8 cellular contexts compared by ENCODE assay signal in genomic region chr11:107563702-107564101, GRCh38. TPM values are rescaled to one million over a fixed set of nuclear protein-coding genes. Genes with fewer than 3 reads are reported as not detected.
DNase-seq lines count a peak whose midpoint lies in the region; ATAC-seq, FAIRE-seq and TF ChIP-seq lines count a peak whose summit lies in the region.

No MANE protein-coding gene starts in this region.

- H3K4me3 ChIP-seq in HL-60 (replicated peaks; ENCODE audit: insufficient read depth, low read length) (no peak overlapping the region), left ventricle myocardium inferior (no peak overlapping the region), small intestine (ENCODE audit: low read depth in 1 of 2, low read length in 2 of 2) (no peak overlapping the region)

- H3K4me1 ChIP-seq in left ventricle myocardium inferior, result peaks cover 43% of the 10 kb centered on the region
- peaks cover 3 to 11% of the 10 kb centered on the region in 2 donors for H3K4me1 ChIP-seq in small intestine (ENCODE audit: control insufficient read depth in 2 of 2, insufficient read depth in 1 of 2, low read depth in 1 of 2, low read length in 1 of 2)

- FAIRE-seq in small intestine (lab: Jason Lieb, UNC), result no peak

- H3K9me3 Mint-ChIP-seq in activated naive CD4-positive, alpha-beta T cell treated with anti-CD3 and anti-CD28 coated beads for 36 hours, result no peaks in the 10 kb centered on the region

- ATAC-seq in GM19372 (IDR thresholded peaks at IDR 0.05; ENCODE audit: low read depth, unreplicated experiment), result peak; percentile 31
- ATAC-seq in HG03457 (IDR thresholded peaks at IDR 0.05; ENCODE audit: unreplicated experiment), result no peak

- H3K27ac ChIP-seq in HL-60 (replicated peaks) (no peak overlapping the region), left ventricle myocardium inferior (replicated peaks) (peak overlapping the region; percentile 41), small intestine (ENCODE audit: low read depth in 1 of 2, low read length in 1 of 2) (peak overlapping the region in 1 of 2 donors; percentile 34)

- H3K36me3 ChIP-seq in left ventricle myocardium inferior, result peaks cover 11% of the 10 kb centered on the region
- no peaks in the 10 kb centered on the region for H3K36me3 ChIP-seq in small intestine (ENCODE audit: control insufficient read depth in 2 of 2, insufficient read depth in 2 of 2, low read length in 2 of 2)

- peak; percentile 24 for TF ChIP-seq CTCF in HL-60 (IDR thresholded peaks at IDR 0.05; ENCODE audit: insufficient read depth, low read length)
- TF ChIP-seq CTCF in left ventricle myocardium inferior (IDR thresholded peaks at IDR 0.05; ENCODE audit: borderline replicate concordance), result peak; percentile 64

- DNase-seq in DMS 273 (lab: John Stamatoyannopoulos, UW; ENCODE audit: unreplicated experiment), result peak; percentile 66
- DNase-seq in HL-60 (ENCODE audit: low read depth in 1 of 2, low spot score in 1 of 2), result peak; percentile 46 to 47
- peak; percentile 29 for DNase-seq in OCI-M1 (lab: John Stamatoyannopoulos, UW)
- peak; percentile 72 for DNase-seq in activated naive CD4-positive, alpha-beta T cell treated with anti-CD3 and anti-CD28 coated beads for 36 hours
- DNase-seq in left ventricle myocardium inferior, result no peak
- peak; percentile 41 for DNase-seq in small intestine

- 0 to 4% (median 3%) methylated on average over 2 of the region's 2 CpGs for WGBS in small intestine, 3 donors

- H3K4me3 Mint-ChIP-seq in activated naive CD4-positive, alpha-beta T cell treated with anti-CD3 and anti-CD28 coated beads for 36 hours, result peak overlapping the region; percentile 7

- no peaks in the 10 kb centered on the region for H3K27me3 ChIP-seq in HL-60 (ENCODE audit: insufficient read depth, poor library complexity, severe bottlenecking)
- H3K27me3 ChIP-seq in left ventricle myocardium inferior (ENCODE audit: low read depth), result no peaks in the 10 kb centered on the region
- H3K27me3 ChIP-seq in small intestine (ENCODE audit: control insufficient read depth in 2 of 2, insufficient read depth in 2 of 2, low read length in 2 of 2), result no peaks in the 10 kb centered on the region

- H3K9me3 ChIP-seq in left ventricle myocardium inferior (replicated peaks), result no peaks in the 10 kb centered on the region
- no peaks in the 10 kb centered on the region for H3K9me3 ChIP-seq in small intestine (ENCODE audit: control insufficient read depth, low read depth)

- intact Hi-C loops in activated naive CD4-positive, alpha-beta T cell treated with anti-CD3 and anti-CD28 coated beads for 36 hours (cut with micrococcal nuclease), result loop anchor here (1.0 to 10.0 kb wide), 7 partner anchors 14 to 1471 kb away; partner anchors contain the start of gene CUL5
- intact Hi-C loops in left ventricle myocardium inferior (cut with micrococcal nuclease), result no loop called here

- H3K27me3 Mint-ChIP-seq in activated naive CD4-positive, alpha-beta T cell treated with anti-CD3 and anti-CD28 coated beads for 36 hours (ENCODE audit: low read depth), result no peaks in the 10 kb centered on the region

- peaks cover 12% of the 10 kb centered on the region for H3K36me3 Mint-ChIP-seq in activated naive CD4-positive, alpha-beta T cell treated with anti-CD3 and anti-CD28 coated beads for 36 hours (ENCODE audit: low read depth)

- CTCF ChIA-PET in activated naive CD4-positive, alpha-beta T cell treated with anti-CD3 and anti-CD28 coated beads for 36 hours (lab: Charles Lee), result interaction anchor here (0.7 to 4.5 kb wide), 10 partner anchors 10 to 206 kb away, joined by 3 to 52 read pairs (median 4); no protein-coding TSS in a partner anchor

- H3K27ac Mint-ChIP-seq in activated naive CD4-positive, alpha-beta T cell treated with anti-CD3 and anti-CD28 coated beads for 36 hours, result no peak overlapping the region

- H3K4me1 Mint-ChIP-seq in activated naive CD4-positive, alpha-beta T cell treated with anti-CD3 and anti-CD28 coated beads for 36 hours (ENCODE audit: low read depth), result peaks cover 58% of the 10 kb centered on the region

RNA-seq across cellular contexts. Expression of gene ALKBH8, which starts 1.8 kb away (rescaled TPM):
- 10 to 100 TPM; 10.1 to 12.2 TPM for total RNA-seq in activated naive CD4-positive, alpha-beta T cell treated with anti-CD3 and anti-CD28 coated beads for 36 hours
- total RNA-seq in left ventricle myocardium inferior, result 6.7 TPM
- polyA plus RNA-seq in small intestine, result 1 to 10 TPM; 1.8 to 3.9 (median 2.2) TPM

RNA-seq across cellular contexts. Expression of gene ELMOD1, which starts 27.2 kb away (rescaled TPM):
- not detected for total RNA-seq in activated naive CD4-positive, alpha-beta T cell treated with anti-CD3 and anti-CD28 coated beads for 36 hours
- 2.3 TPM for total RNA-seq in left ventricle myocardium inferior
- polyA plus RNA-seq in small intestine, result under 1 TPM in 1 of 3 donors, not detected in 2; 0.58 TPM
